Comparison of ENCODE assay signal across 21 cellular contexts in genomic region chr20:19540401-19540800, GRCh38.
A peak's percentile ranks its signal among the peaks of the same experiment; 100 is the strongest.
DNase-seq lines count a peak whose midpoint lies in the region; ATAC-seq, FAIRE-seq and TF ChIP-seq lines count a peak whose summit lies in the region.
"Had no signal": no experiment of that assay in that cellular context is flagged by ENCODE, and none has a peak within 500 bp of the region (broad histone marks: within the 10 kb centered on the region; RNA-seq: fewer than 3 reads in every experiment).

No MANE protein-coding gene starts in this region.

- H2BK120ac ChIP-seq in H1 (replicated peaks; ENCODE audit: low read depth, low read length), result no peak overlapping the region

- H4K91ac ChIP-seq in H1 (replicated peaks; ENCODE audit: insufficient read length, low read length), result no peak overlapping the region

- POLR2A ChIA-PET in H1 (lab: Charles Lee; ENCODE audit: partially characterized antibody), result no interaction called here

- H3K23me2 ChIP-seq in H1 (ENCODE audit: low read depth, low read length), result no peaks in the 10 kb centered on the region

- no peak overlapping the region for H2BK15ac ChIP-seq in H1 (ENCODE audit: low read length)

- CTCF ChIA-PET in H1 (lab: Charles Lee; ENCODE audit: partially characterized antibody), result no interaction called here

- DNase-seq in activated CD8-positive, alpha-beta memory T cell treated with anti-CD3 and anti-CD28 coated beads, Interleukin-2, amount 50 U/mL, for 4 hours, result peak; percentile 19
- DNase-seq in activated CD8-positive, alpha-beta memory T cell treated with anti-CD3 and anti-CD28 coated beads for 24 hours, result no peak
- no peak for DNase-seq in H1 (ENCODE audit: low read depth in 1 of 2, low spot score in 2 of 2)
- DNase-seq in stimulated activated CD8-positive, alpha-beta memory T cell treated with anti-CD3 and anti-CD28 coated beads, Interleukin-15, amount 100 ng/mL, for 48 hours (ENCODE audit: low read depth in 2 of 2), result peak; percentile 25 to 28
- no peak for DNase-seq in activated CD4-positive, CD25-positive, alpha-beta regulatory T cell treated with anti-CD3 and anti-CD28 coated beads, Interleukin-2, amount 50 U/mL, for 72 hours
- DNase-seq: ACHN; activated CD4-positive, alpha-beta T cell treated with anti-CD3 and anti-CD28 coated beads, Interleukin-2, amount 50 U/mL, for 4 hours; amniotic stem cell; Caco-2; erythroblast; GDM1; naive B cell; NCI-H82; T-helper 17 cell; thyroid gland had no signal

- no peak overlapping the region for H3K56ac ChIP-seq in H1 (replicated peaks; ENCODE audit: insufficient read length, low read depth, low read length)

- no peak for TF ChIP-seq POLR2A in H1 (IDR thresholded peaks at IDR 0.05; ENCODE audit: control extremely low read depth in 1 of 2, low read depth in 2 of 2, low read length in 2 of 2)

- ATAC-seq in HG02884 (IDR thresholded peaks at IDR 0.05; ENCODE audit: unreplicated experiment) (peak; percentile 78), HG03045 (IDR thresholded peaks at IDR 0.05; ENCODE audit: unreplicated experiment) (no peak), GM18907 (IDR thresholded peaks at IDR 0.05; ENCODE audit: unreplicated experiment) (no peak)
- ATAC-seq: T-helper 17 cell had no signal

- H3K4me3 ChIP-seq in H1 (ENCODE audit: extremely low read depth in 1 of 4, insufficient read depth in 2 of 4, low read depth in 3 of 4, low read length in 4 of 4), result no peak overlapping the region
- H3K4me3 ChIP-seq: coronary artery, HAP-1, hepatocyte, thyroid gland had no signal

- no peak overlapping the region for H4K5ac ChIP-seq in H1 (ENCODE audit: insufficient read length, low read depth, low read length)

- H3K4me1 ChIP-seq in H1 (replicated peaks in 1 of 4; ENCODE audit: control insufficient read depth in 3 of 4, insufficient read depth in 4 of 4, low read length in 3 of 4), result peaks cover 0 to 2% (median 1%) of the 10 kb centered on the region in 4 experiments; a peak in 3 of 7 replicates
- H3K4me1 ChIP-seq: Caco-2, HAP-1, thyroid gland had no signal

- H3K23ac ChIP-seq in H1 (ENCODE audit: insufficient read length), result no peak overlapping the region

- no peak overlapping the region for H2BK12ac ChIP-seq in H1 (ENCODE audit: low read depth, low read length)

- no peak for FAIRE-seq in H1 (lab: Jason Lieb, UNC)

- H3K27me3 ChIP-seq in H1 (replicated peaks in 1 of 4; ENCODE audit: control insufficient read depth in 3 of 4, extremely low read depth in 1 of 4, insufficient read depth in 3 of 4, low read length in 3 of 4), result no peaks in the 10 kb centered on the region
- H3K27me3 ChIP-seq: hepatocyte, thyroid gland had no signal

- no peak for TF ChIP-seq EP300 in H1 (IDR thresholded peaks at IDR 0.05; ENCODE audit: borderline replicate concordance in 1 of 2, low read depth in 2 of 2, low read length in 2 of 2)

- H3K4ac ChIP-seq in H1 (replicated peaks; ENCODE audit: insufficient read length, low read depth, low read length), result no peak overlapping the region

- 0 out of 4 replicates have a peak, but pooled peaks cover 0 to under 1% of the 10 kb centered on the region in 2 experiments for H3K9me3 ChIP-seq in H1 (ENCODE audit: insufficient read depth in 2 of 2, low read depth in 1 of 2, low read length in 1 of 2)
- H3K9me3 ChIP-seq: Caco-2, HAP-1, thyroid gland had no signal

- H2AK5ac ChIP-seq in H1 (ENCODE audit: low read depth, low read length), result no peak overlapping the region

- WGBS in H1 (ENCODE audit: extremely low coverage in 1 of 2, insufficient coverage in 1 of 2, insufficient read length in 1 of 2, insufficient replicate concordance in 2 of 2, low coverage in 1 of 2, low lambda C conversion rate in 2 of 2, missing lambda C conversion rate in 1 of 2), 2 experiments, result 86% methylated on average over 7 of the region's 7 CpGs; no CpG with 5 or more reads in 1 of the 2 experiments

- H3K9ac ChIP-seq in H1 (replicated peaks in 1 of 4; ENCODE audit: extremely low read depth in 1 of 4, low read depth in 3 of 4, low read length in 3 of 4), result no peak overlapping the region

- no peak overlapping the region for H3K14ac ChIP-seq in H1 (ENCODE audit: insufficient read length)

- TF ChIP-seq CTCF in H1 (IDR thresholded peaks at IDR 0.05; ENCODE audit: control extremely low read depth in 1 of 3, insufficient read depth in 1 of 3, low read depth in 1 of 3, low read length in 3 of 3), result no peak

- no peak overlapping the region for H3K27ac ChIP-seq in H1 (ENCODE audit: low read depth, low read length)
- H3K27ac ChIP-seq: coronary artery, hepatocyte, thyroid gland had no signal

- H3K4me2 ChIP-seq in H1 (ENCODE audit: insufficient read depth in 1 of 2, low read depth in 2 of 2, low read length in 2 of 2), result no peak overlapping the region
- H3K4me2 ChIP-seq: hepatocyte had no signal

- no peak overlapping the region for H3K18ac ChIP-seq in H1 (ENCODE audit: extremely low read depth, low read length)

- no peaks in the 10 kb centered on the region for H3K79me2 ChIP-seq in H1 (ENCODE audit: control insufficient read depth in 1 of 2, insufficient read depth in 2 of 2, low read length in 2 of 2)
- H3K79me2 ChIP-seq: hepatocyte had no signal

- no peaks in the 10 kb centered on the region for H3K79me1 ChIP-seq in H1 (ENCODE audit: low read depth, low read length)

- no peak overlapping the region for H2AFZ ChIP-seq in H1 (ENCODE audit: low read length)
- H2AFZ ChIP-seq: hepatocyte had no signal

- 0 out of 2 replicates have a peak overlapping the region, but pooled peaks have one; percentile 13 for H2BK20ac ChIP-seq in H1 (ENCODE audit: low read length)

- no peak overlapping the region for H2BK5ac ChIP-seq in H1 (ENCODE audit: low read depth, low read length)

- no peaks in the 10 kb centered on the region; a peak in 1 of 8 replicates for H3K36me3 ChIP-seq in H1 (ENCODE audit: control insufficient read depth in 2 of 4, insufficient read depth in 4 of 4, low read length in 3 of 4)
- H3K36me3 ChIP-seq: HAP-1, thyroid gland had no signal

- H4K20me1 ChIP-seq in H1 (replicated peaks in 1 of 2; ENCODE audit: control insufficient read depth in 1 of 2, insufficient read depth in 2 of 2, low read length in 2 of 2), result no peaks in the 10 kb centered on the region

- H4K8ac ChIP-seq in H1 (ENCODE audit: extremely low read depth, insufficient read depth, low read length), result no peak overlapping the region

- TF ChIP-seq RAD21 in H1 (IDR thresholded peaks at IDR 0.05 in 1 of 2, conservative IDR thresholded peaks at IDR 0.05 in 1 of 2; ENCODE audit: low read depth in 2 of 2, low read length in 2 of 2), result no peak

TF ChIP-seq in H1, 55 proteins besides CTCF, POLR2A, EP300 and RAD21:
- no peak for TF ChIP-seq ZNF274 (IDR thresholded peaks at IDR 0.05; ENCODE audit: borderline replicate concordance, extremely low read depth, low read length)
- no peak for TF ChIP-seq SUZ12 (IDR thresholded peaks at IDR 0.05; ENCODE audit: low read length)
- no peak for TF ChIP-seq BRCA1 (IDR thresholded peaks at IDR 0.05; ENCODE audit: low read depth, low read length)
- no peak for TF ChIP-seq TAF7 (optimal IDR thresholded peaks at IDR 0.05; ENCODE audit: borderline replicate concordance, low read depth, low read length)
- TF ChIP-seq RXRA (IDR thresholded peaks at IDR 0.05; ENCODE audit: insufficient read depth, low read depth, low read length), result no peak
- TF ChIP-seq EZH2 (IDR thresholded peaks at IDR 0.05; ENCODE audit: low read depth, low read length, severe bottlenecking), result no peak
- no peak for TF ChIP-seq SRF (IDR thresholded peaks at IDR 0.05; ENCODE audit: low read depth, low read length)
- no peak for TF ChIP-seq SP4 (IDR thresholded peaks at IDR 0.05; ENCODE audit: low read length)
TF ChIP-seq in H1: peak in this region for 0.

Comparison
In these comparisons a context has a peak if more than half of its experiments do, and no peak if none do; other contexts are left out.
1. DNase-seq: peak in activated CD8-positive, alpha-beta memory T cell treated with anti-CD3 and anti-CD28 coated beads, Interleukin-2, amount 50 U/mL, for 4 hours (single experiment) and stimulated activated CD8-positive, alpha-beta memory T cell treated with anti-CD3 and anti-CD28 coated beads, Interleukin-15, amount 100 ng/mL, for 48 hours (2 of 2); none in activated CD8-positive, alpha-beta memory T cell treated with anti-CD3 and anti-CD28 coated beads for 24 hours (single experiment), H1 (0 of 2) and activated CD4-positive, CD25-positive, alpha-beta regulatory T cell treated with anti-CD3 and anti-CD28 coated beads, Interleukin-2, amount 50 U/mL, for 72 hours (single experiment).